Comparison of ENCODE assay signal across 18 cellular contexts in genomic region chr5:128815201-128815600, GRCh38.
"Had no signal": no experiment of that assay in that cellular context is flagged by ENCODE, and none has a peak within 500 bp of the region (broad histone marks: within the 10 kb centered on the region; RNA-seq: fewer than 3 reads in every experiment).

No MANE protein-coding gene starts in this region.

- H3K27me3 Mint-ChIP-seq: activated CD4-positive, alpha-beta T cell treated with anti-CD3 and anti-CD28 coated beads for 36 hours; activated CD8-positive, alpha-beta memory T cell treated with anti-CD3 and anti-CD28 coated beads, Interleukin-2, amount 10 ng/mL, durations not matched to agents 7 days and 5 days; activated naive CD8-positive, alpha-beta T cell treated with anti-CD3 and anti-CD28 coated beads, Interleukin-2, amount 10 ng/mL, durations not matched to agents 7 days and 5 days; activated T-helper 17 cell treated with anti-CD3 and anti-CD28 coated beads, Interleukin-2, amount 50 U/mL, for 72 hours; progenitor cell of endocrine pancreas had no signal

- H3K9me3 ChIP-seq: gastrocnemius medialis had no signal

- DNase-seq: activated CD4-positive, alpha-beta T cell treated with anti-CD3 and anti-CD28 coated beads for 36 hours; activated CD4-positive, alpha-beta T cell treated with anti-CD3 and anti-CD28 coated beads, Interleukin-2, amount 50 U/mL, for 48 hours; activated CD8-positive, alpha-beta memory T cell treated with anti-CD3 and anti-CD28 coated beads, Interleukin-2, amount 10 ng/mL, durations not matched to agents 7 days and 5 days; activated naive CD4-positive, alpha-beta T cell treated with Interleukin-2 at 50 U/mL for 16 hours; activated naive CD8-positive, alpha-beta T cell treated with anti-CD3 and anti-CD28 coated beads, Interleukin-2, amount 10 ng/mL, durations not matched to agents 7 days and 5 days; amygdala; caudate nucleus; dorsolateral prefrontal cortex; erythroblast; gastrocnemius medialis; kidney glomerular epithelial cell; left ventricle myocardium inferior; stimulated activated naive CD8-positive, alpha-beta T cell treated with anti-CD3 and anti-CD28 coated beads, Interleukin-15, Interleukin-2, amounts not matched to agents 100 U/mL and 50 U/mL, for 24 hours; substantia nigra; tibial artery had no signal

- H3K36me3 ChIP-seq: gastrocnemius medialis, left ventricle myocardium inferior, tibial artery had no signal

- H3K4me1 Mint-ChIP-seq: activated CD4-positive, alpha-beta T cell treated with anti-CD3 and anti-CD28 coated beads for 36 hours; activated CD8-positive, alpha-beta memory T cell treated with anti-CD3 and anti-CD28 coated beads, Interleukin-2, amount 10 ng/mL, durations not matched to agents 7 days and 5 days; activated naive CD8-positive, alpha-beta T cell treated with anti-CD3 and anti-CD28 coated beads, Interleukin-2, amount 10 ng/mL, durations not matched to agents 7 days and 5 days; activated T-helper 17 cell treated with anti-CD3 and anti-CD28 coated beads, Interleukin-2, amount 50 U/mL, for 72 hours; neural crest cell had no signal

- H3K27ac ChIP-seq: dorsolateral prefrontal cortex, gastrocnemius medialis, left ventricle myocardium inferior, tibial artery had no signal

- H3K27me3 ChIP-seq: dorsolateral prefrontal cortex, gastrocnemius medialis, tibial artery had no signal

- H3K4me1 ChIP-seq: gastrocnemius medialis, left ventricle myocardium inferior, tibial artery had no signal

- H3K36me3 Mint-ChIP-seq: activated CD8-positive, alpha-beta memory T cell treated with anti-CD3 and anti-CD28 coated beads, Interleukin-2, amount 10 ng/mL, durations not matched to agents 7 days and 5 days; activated naive CD8-positive, alpha-beta T cell treated with anti-CD3 and anti-CD28 coated beads, Interleukin-2, amount 10 ng/mL, durations not matched to agents 7 days and 5 days had no signal

- H3K27ac Mint-ChIP-seq: activated CD4-positive, alpha-beta T cell treated with anti-CD3 and anti-CD28 coated beads for 36 hours; activated CD8-positive, alpha-beta memory T cell treated with anti-CD3 and anti-CD28 coated beads, Interleukin-2, amount 10 ng/mL, durations not matched to agents 7 days and 5 days; activated naive CD8-positive, alpha-beta T cell treated with anti-CD3 and anti-CD28 coated beads, Interleukin-2, amount 10 ng/mL, durations not matched to agents 7 days and 5 days; activated T-helper 17 cell treated with anti-CD3 and anti-CD28 coated beads, Interleukin-2, amount 50 U/mL, for 72 hours; progenitor cell of endocrine pancreas had no signal

- H3K4me3 ChIP-seq: dorsolateral prefrontal cortex, gastrocnemius medialis, left ventricle myocardium inferior, tibial artery had no signal

- H3K4me3 Mint-ChIP-seq: activated CD4-positive, alpha-beta T cell treated with anti-CD3 and anti-CD28 coated beads for 36 hours; activated CD8-positive, alpha-beta memory T cell treated with anti-CD3 and anti-CD28 coated beads, Interleukin-2, amount 10 ng/mL, durations not matched to agents 7 days and 5 days; activated naive CD8-positive, alpha-beta T cell treated with anti-CD3 and anti-CD28 coated beads, Interleukin-2, amount 10 ng/mL, durations not matched to agents 7 days and 5 days; activated T-helper 17 cell treated with anti-CD3 and anti-CD28 coated beads, Interleukin-2, amount 50 U/mL, for 72 hours; neural crest cell had no signal
